ENCODE assay signal across 8 cellular contexts in the genomic region with DNA sequence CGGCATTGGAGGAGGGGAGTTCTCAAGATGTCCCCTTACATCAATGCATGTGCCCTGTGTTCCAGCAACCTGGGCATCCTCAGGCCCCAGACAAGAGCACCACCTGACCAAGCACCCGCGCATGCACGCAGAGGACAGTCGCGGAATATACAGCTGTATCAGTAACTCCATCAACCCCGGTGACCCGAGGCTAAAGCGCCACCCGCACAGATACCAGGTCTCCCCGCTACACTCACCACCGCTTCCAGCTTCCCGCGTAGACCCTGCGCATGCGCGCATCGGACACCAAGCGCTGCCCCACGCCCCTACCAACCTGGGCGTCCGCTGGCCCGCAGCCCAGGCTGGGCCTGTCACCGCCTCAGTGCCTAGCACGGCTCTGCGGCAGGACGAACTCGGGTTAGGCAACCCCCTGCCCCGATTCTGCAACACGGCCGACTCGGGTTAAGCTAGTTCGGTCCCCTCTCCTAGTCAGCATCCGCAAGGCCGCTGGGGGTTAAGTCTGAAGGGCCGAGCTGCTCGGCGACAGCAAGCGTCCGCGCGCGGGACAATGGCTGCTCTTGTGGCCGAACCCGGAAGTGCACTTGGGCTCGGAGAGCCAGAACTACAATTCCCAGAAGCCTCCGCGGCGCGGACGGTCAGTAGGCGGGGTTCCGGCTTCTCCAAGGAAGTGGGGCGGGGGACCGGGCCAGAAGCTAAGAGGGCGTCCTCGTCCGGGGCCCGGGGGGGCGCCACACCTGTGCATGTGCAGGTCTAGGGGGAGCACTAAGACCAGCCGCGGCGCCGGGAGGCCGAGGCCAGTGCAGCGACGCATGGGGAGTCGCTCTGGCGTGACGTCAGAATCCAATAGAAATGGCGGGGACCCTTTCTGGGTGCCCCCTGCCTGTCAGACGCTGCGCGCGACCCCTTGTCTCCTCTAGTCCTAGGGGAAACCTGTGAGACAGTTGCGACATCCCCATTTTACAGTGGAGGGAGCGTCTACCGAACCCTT. TPM values are rescaled to one million over a fixed set of nuclear protein-coding genes. Genes with fewer than 3 reads are reported as not detected.
DNase-seq lines count a peak whose midpoint lies in the region; ATAC-seq lines count a peak whose summit lies in the region.

A gene (minus strand): TSS at position 561 of the 988 bp plus-strand sequence. CDS start 3,188 bp downstream, outside the sequence.

- peak within 1 kb of the TSS; percentile 91 for H3K27ac Mint-ChIP-seq in activated CD8-positive, alpha-beta memory T cell treated with anti-CD3 and anti-CD28 coated beads, Interleukin-2, amount 10 ng/mL, durations not matched to agents 7 days and 5 days

- H3K36me3 ChIP-seq in endocrine pancreas (ENCODE audit: control insufficient read depth, insufficient read depth, low read length): peaks cover 18% of the 10 kb centered on the region

- peak; percentile 77 for ATAC-seq in GM21360 (IDR thresholded peaks at IDR 0.05; ENCODE audit: unreplicated experiment)
- ATAC-seq in activated CD8-positive, alpha-beta memory T cell treated with anti-CD3 and anti-CD28 coated beads, Interleukin-2, amount 10 ng/mL, durations not matched to agents 7 days and 5 days: peak; percentile 91

- CTCF ChIA-PET in activated CD8-positive, alpha-beta memory T cell treated with anti-CD3 and anti-CD28 coated beads, Interleukin-2, amount 10 ng/mL, durations not matched to agents 7 days and 5 days (lab: Charles Lee): interaction anchor here (0.8 to 1.4 kb wide), 5 partner anchors 24 to 405 kb away, joined by 3 read pairs; no protein-coding TSS in a partner anchor

- no peaks in the 10 kb centered on the region for H3K27me3 Mint-ChIP-seq in activated CD8-positive, alpha-beta memory T cell treated with anti-CD3 and anti-CD28 coated beads, Interleukin-2, amount 10 ng/mL, durations not matched to agents 7 days and 5 days

- H3K4me1 Mint-ChIP-seq in activated CD8-positive, alpha-beta memory T cell treated with anti-CD3 and anti-CD28 coated beads, Interleukin-2, amount 10 ng/mL, durations not matched to agents 7 days and 5 days: peaks cover 31% of the 10 kb centered on the region

- H3K36me3 Mint-ChIP-seq in activated CD8-positive, alpha-beta memory T cell treated with anti-CD3 and anti-CD28 coated beads, Interleukin-2, amount 10 ng/mL, durations not matched to agents 7 days and 5 days: peaks cover 54% of the 10 kb centered on the region

- H3K4me1 ChIP-seq in endocrine pancreas (ENCODE audit: control insufficient read depth, insufficient read depth, low read length): no peaks in the 10 kb centered on the region

- DNase-seq in Caki2 (ENCODE audit: low read depth): peak; percentile 98
- DNase-seq in HT1080 (ENCODE audit: low read depth): peak; percentile 93
- peak; percentile 91 to 96 for DNase-seq in NOMO-1 (lab: John Stamatoyannopoulos, UW; ENCODE audit: unreplicated experiment in 2 of 2)
- peak; percentile 96 for DNase-seq in activated CD8-positive, alpha-beta memory T cell treated with anti-CD3 and anti-CD28 coated beads, Interleukin-2, amount 10 ng/mL, durations not matched to agents 7 days and 5 days
- peak; percentile 98 for DNase-seq in mesenteric fat pad (ENCODE audit: low spot score)
- peak; percentile 94 for DNase-seq in stimulated activated CD8-positive, alpha-beta memory T cell treated with anti-CD3 and anti-CD28 coated beads, Interleukin-15, amount 100 ng/mL, for 1 hour (ENCODE audit: low read depth)

- H3K4me3 Mint-ChIP-seq in activated CD8-positive, alpha-beta memory T cell treated with anti-CD3 and anti-CD28 coated beads, Interleukin-2, amount 10 ng/mL, durations not matched to agents 7 days and 5 days: peak within 1 kb of the TSS; percentile 98

- peaks cover 33% of the 10 kb centered on the region for H3K9me3 Mint-ChIP-seq in activated CD8-positive, alpha-beta memory T cell treated with anti-CD3 and anti-CD28 coated beads, Interleukin-2, amount 10 ng/mL, durations not matched to agents 7 days and 5 days (ENCODE audit: low read depth)

- no peaks in the 10 kb centered on the region for H3K27me3 ChIP-seq in endocrine pancreas (ENCODE audit: control insufficient read depth, insufficient read depth, low read length)

- in situ Hi-C loops in Caki2 (cut with HindIII; ENCODE audit: low pct_unique_long_range_greater_than_20kb, low sequenced_read_pairs): no loop called here

- H3K9me3 ChIP-seq in endocrine pancreas (ENCODE audit: control insufficient read depth, low read length): peaks cover 4% of the 10 kb centered on the region

- peak within 1 kb of the TSS; percentile 82 for H3K9ac ChIP-seq in endocrine pancreas (ENCODE audit: control insufficient read depth, insufficient read depth, low read length)

- H3K4me3 ChIP-seq in endocrine pancreas (ENCODE audit: control insufficient read depth, insufficient read depth, low read length): peak within 1 kb of the TSS; percentile 23

RNA-seq across cellular contexts. Expression of the gene that starts here (rescaled TPM):
- 3.4 and 9.6 TPM in 2 replicates for total RNA-seq in Caki2 (2014; rRNA removed; shearing (Covaris generic); ENCODE audit: low replicate concordance)
- total RNA-seq in HT1080 (2014; rRNA removed; shearing (Covaris generic)): 18.0 and 18.4 TPM in 2 replicates
- polyA plus RNA-seq in HT1080 (2015; cell fraction: cytosol; rRNA removed): 5.8 and 6.0 TPM in 2 replicates
- 6.5 and 9.8 TPM in 2 replicates for polyA plus RNA-seq in HT1080 (2015; cell fraction: nucleus; rRNA removed)
- 10 to 100 TPM in 1 of 2 experiments, 1 to 10 TPM in 1; 9.1 to 12.7 TPM for total RNA-seq in activated CD8-positive, alpha-beta memory T cell treated with anti-CD3 and anti-CD28 coated beads, Interleukin-2, amount 10 ng/mL, durations not matched to agents 7 days and 5 days
- total RNA-seq in mesenteric fat pad: 3.9 TPM

Comparison
In these comparisons a context has a peak if more than half of its experiments do, and no peak if none do; other contexts are left out.
1. Peak in every context shown above with its lines: DNase-seq, ATAC-seq and H3K4me3 ChIP-seq.